ENCODE assay signal across 8 cellular contexts in genomic region chr1:149712154-149713017, GRCh38.
DNase-seq lines count a peak whose midpoint lies in the region; TF ChIP-seq lines count a peak whose summit lies in the region.
"Not testable (repeated sequence)": the region's sequence is repeated elsewhere in the genome, so short reads cannot be mapped to it uniquely, and the experiment has no call there.

No MANE protein-coding gene starts in this region.

- not testable (repeated sequence) for H3K9me3 ChIP-seq in A673 (ENCODE audit: low read depth, low read length, poor library complexity, severe bottlenecking); H9 (ENCODE audit: control insufficient read depth, low read depth, low read length); mesenchymal stem cell (ENCODE audit: control insufficient read depth, low read length)

- H3K79me2 ChIP-seq in H9 (ENCODE audit: insufficient read depth, low read length): not testable (repeated sequence)

- not testable (repeated sequence) for H3T11ph ChIP-seq in H9 (ENCODE audit: low read length)

- POLR2A ChIA-PET in A673 (lab: Charles Lee; ENCODE audit: low non-redundant PET): not testable (repeated sequence)

- H2BK120ac ChIP-seq in H9 (ENCODE audit: low read depth, low read length, poor library complexity, severe bottlenecking); mesenchymal stem cell (ENCODE audit: low read depth, low read length): not testable (repeated sequence)

- H3K27me3 Mint-ChIP-seq in H9 (ENCODE audit: low read depth): not testable (repeated sequence)

- not testable (repeated sequence) for TF ChIP-seq CTCF in A673 (conservative IDR thresholded peaks at IDR 0.05; ENCODE audit: low read depth, low read length); H9 (conservative IDR thresholded peaks at IDR 0.05); astrocyte of the cerebellum (IDR thresholded peaks at IDR 0.05; ENCODE audit: low read depth, low read length, missing control alignments)

- not testable (repeated sequence) for H4K20me1 ChIP-seq in H9 (ENCODE audit: control insufficient read depth, insufficient read depth, insufficient read length)

- not testable (repeated sequence) for H2AK5ac ChIP-seq in H9 (ENCODE audit: insufficient read length, low read length); mesenchymal stem cell (ENCODE audit: low read length, severe bottlenecking)

- H3K4me2 ChIP-seq in H9 (ENCODE audit: insufficient read depth, insufficient read length, low read length) (peak overlapping the region; percentile 29), mesenchymal stem cell (ENCODE audit: low read length, poor library complexity, severe bottlenecking) (peak overlapping the region; percentile 52)

- not testable (repeated sequence) for H3K27ac Mint-ChIP-seq in H9

- not testable (repeated sequence) for H3K36me3 ChIP-seq in A673 (ENCODE audit: insufficient read depth, low read length, poor library complexity, severe bottlenecking); mesenchymal stem cell (ENCODE audit: control insufficient read depth in 1 of 2, insufficient read depth in 2 of 2, low read depth in 1 of 2, low read length in 2 of 2)

- H3K56ac ChIP-seq in H9 (ENCODE audit: insufficient read length, low read depth, low read length): not testable (repeated sequence)

- not testable (repeated sequence) for H4K5ac ChIP-seq in H9 (ENCODE audit: insufficient read length, low read depth, low read length)

- not testable (repeated sequence) for H3K4ac ChIP-seq in H9 (ENCODE audit: low read depth, low read length); mesenchymal stem cell (ENCODE audit: low read depth in 1 of 2, low read length in 2 of 2)

- H3K4me3 ChIP-seq in A673 (ENCODE audit: low read depth, low read length, poor library complexity, severe bottlenecking) (peak overlapping the region; percentile 34), astrocyte of the cerebellum (ENCODE audit: low read depth, low read length) (peak overlapping the region; percentile 4), mesenchymal stem cell (ENCODE audit: insufficient read depth in 1 of 2, low read depth in 1 of 2, low read length in 2 of 2) (peak overlapping the region; percentile 46 to 55)

- H2BK5ac ChIP-seq in H9 (ENCODE audit: insufficient read length, low read length); mesenchymal stem cell (ENCODE audit: low read depth, low read length, poor library complexity, severe bottlenecking): not testable (repeated sequence)

- not testable (repeated sequence) for H2BK12ac ChIP-seq in H9 (ENCODE audit: insufficient read length, low read depth, low read length); mesenchymal stem cell (ENCODE audit: low read length in 2 of 2)

- in situ Hi-C loops in astrocyte of the cerebellum (cut with HindIII; ENCODE audit: low sequenced_read_pairs): not testable (repeated sequence)

- H3K4me1 Mint-ChIP-seq in H9: not testable (repeated sequence)

- not testable (repeated sequence) for H3K27me3 ChIP-seq in A673 (replicated peaks; ENCODE audit: insufficient read depth, low read depth, low read length, poor library complexity); H9 (ENCODE audit: insufficient read depth, low read length); mesenchymal stem cell (ENCODE audit: control insufficient read depth in 1 of 2, insufficient read depth in 1 of 2, low read length in 2 of 2)

- no CpG with 5 or more reads among the region's 34 CpGs for WGBS in H9 (ENCODE audit: extremely low coverage, insufficient read length, low lambda C conversion rate)
- WGBS in mesenchymal stem cell: under 1% methylated on average over 13 of the region's 34 CpGs

- peak overlapping the region; percentile 68 to 76 for H3K4me3 Mint-ChIP-seq in H9

- not testable (repeated sequence) for H2AFZ ChIP-seq in H9 (ENCODE audit: low read length); mesenchymal stem cell (ENCODE audit: low read depth, low read length)

- H3K79me1 ChIP-seq in H9 (ENCODE audit: insufficient read depth, low read depth, low read length, poor library complexity, severe bottlenecking); mesenchymal stem cell (replicated peaks; ENCODE audit: low read length, poor library complexity, severe bottlenecking): not testable (repeated sequence)

- not testable (repeated sequence) for H3K36me3 Mint-ChIP-seq in H9 (ENCODE audit: insufficient read depth in 1 of 3, low read depth in 3 of 3)

- H3K9me3 Mint-ChIP-seq in H9: not testable (repeated sequence)

- DNase-seq in A673 (ENCODE audit: low spot score) (peak; percentile 79), H9 (peak; percentile 35), NCI-H524 (lab: John Stamatoyannopoulos, UW) (peak; percentile 34 to 61), astrocyte of the cerebellum (ENCODE audit: low read depth) (peak; percentile 39), foreskin melanocyte (peak; percentile 0), mesenchymal stem cell (peak; percentile 73)
- peak; percentile 27 for DNase-seq in activated CD4-positive, CD25-positive, alpha-beta regulatory T cell treated with anti-CD3 and anti-CD28 coated beads, Interleukin-2, amount 50 U/mL, for 72 hours
- peak; percentile 29 to 41 for DNase-seq in stimulated activated CD4-positive, alpha-beta T cell treated with anti-CD3 and anti-CD28 coated beads, Interleukin-15, amount 100 ng/mL, for 48 hours (ENCODE audit: low read depth in 2 of 2)

- H2BK15ac ChIP-seq in H9 (ENCODE audit: low read depth, low read length); mesenchymal stem cell (ENCODE audit: low read depth, poor library complexity, severe bottlenecking): not testable (repeated sequence)

- not testable (repeated sequence) for H4K8ac ChIP-seq in H9 (replicated peaks; ENCODE audit: insufficient read length, low read depth, low read length); mesenchymal stem cell (ENCODE audit: low read length)

- intact Hi-C loops in A673 (cut with micrococcal nuclease; ENCODE audit: unreplicated experiment): not testable (repeated sequence)

- CTCF ChIA-PET in A673 (lab: Charles Lee): not testable (repeated sequence)

- H3K18ac ChIP-seq in H9 (ENCODE audit: insufficient read length, low read depth, low read length); mesenchymal stem cell (ENCODE audit: low read depth in 1 of 2, low read length in 2 of 2): not testable (repeated sequence)

- H3K4me1 ChIP-seq in A673 (ENCODE audit: insufficient read depth, low read length, poor library complexity, severe bottlenecking); H9 (ENCODE audit: insufficient read depth, low read length); mesenchymal stem cell (ENCODE audit: control insufficient read depth, insufficient read depth, low read depth, low read length): not testable (repeated sequence)

- not testable (repeated sequence) for H3K27ac ChIP-seq in A673 (ENCODE audit: low read depth, low read length, poor library complexity, severe bottlenecking); H9 (ENCODE audit: insufficient read length, low read depth, low read length); mesenchymal stem cell (ENCODE audit: low read length, poor library complexity, severe bottlenecking)

- not testable (repeated sequence) for H3K23me2 ChIP-seq in H9 (ENCODE audit: insufficient read length, low read depth, low read length, poor library complexity, severe bottlenecking)

- H3K14ac ChIP-seq in H9 (ENCODE audit: insufficient read depth, low read length); mesenchymal stem cell (ENCODE audit: low read length in 2 of 2): not testable (repeated sequence)

- not testable (repeated sequence) for H4K91ac ChIP-seq in H9 (ENCODE audit: insufficient read length, low read depth, low read length); mesenchymal stem cell (ENCODE audit: low read length)

- not testable (repeated sequence) for H3K23ac ChIP-seq in H9 (ENCODE audit: insufficient read length, low read depth, low read length); mesenchymal stem cell (ENCODE audit: low read length in 2 of 2)

- BruUV-seq in A673 (replicated peaks; lab: Mats Ljungman, UMichigan): not testable (repeated sequence)

- H3K9ac ChIP-seq in H9 (ENCODE audit: extremely low read depth, insufficient read length, low read length): peak overlapping the region; percentile 19
- not testable (repeated sequence) for H3K9ac ChIP-seq in mesenchymal stem cell (ENCODE audit: low read length)

- not testable (repeated sequence) for H2BK20ac ChIP-seq in H9 (ENCODE audit: low read depth, low read length, poor library complexity, severe bottlenecking)

Comparison
In these comparisons a context has a peak if more than half of its experiments do, and no peak if none do; other contexts are left out.
1. DNase-seq: peak in every context shown above with its lines; median percentile 79 in A673; 73 in mesenchymal stem cell; 48 in NCI-H524; 39 in astrocyte of the cerebellum; 35 in H9; 35 in stimulated activated CD4-positive, alpha-beta T cell treated with anti-CD3 and anti-CD28 coated beads, Interleukin-15, amount 100 ng/mL, for 48 hours; 27 in activated CD4-positive, CD25-positive, alpha-beta regulatory T cell treated with anti-CD3 and anti-CD28 coated beads, Interleukin-2, amount 50 U/mL, for 72 hours; 0 in foreskin melanocyte.